In the genomic region with DNA sequence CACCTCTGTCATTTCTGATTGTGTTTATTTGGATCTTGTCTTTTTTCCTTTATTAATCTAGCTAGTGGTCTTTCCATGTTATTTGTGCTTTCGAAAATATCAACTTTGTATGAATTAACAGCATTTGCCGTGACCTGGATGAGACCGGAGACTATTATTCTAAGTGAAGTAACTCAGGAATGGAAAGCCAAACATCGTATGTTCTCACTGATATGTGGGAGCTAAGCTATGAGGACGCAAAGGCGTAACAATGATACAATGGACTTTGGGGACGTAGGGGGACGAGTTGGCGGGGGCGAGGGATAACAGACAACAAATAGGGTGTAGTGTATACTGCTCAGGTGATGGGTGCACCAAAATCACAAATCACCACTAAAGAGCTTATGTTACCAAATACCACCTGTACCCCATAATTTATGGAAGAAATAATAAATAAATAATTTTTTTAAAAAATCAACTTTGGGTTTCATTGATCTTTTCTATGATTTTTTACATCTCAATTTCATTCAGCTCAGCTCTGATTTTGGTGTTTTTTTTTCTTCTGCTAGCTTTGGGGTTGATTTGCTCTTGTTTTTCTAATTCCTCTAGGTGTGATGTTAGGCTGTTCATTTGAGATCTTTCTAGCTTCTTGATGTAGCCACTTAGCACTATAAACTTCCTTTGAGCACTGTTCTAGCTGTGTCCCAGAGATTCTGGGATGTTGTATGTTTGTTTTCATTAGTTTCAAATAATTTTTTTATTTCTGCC, we compare ENCODE assay signal across 1 cellular context.
TF ChIP-seq lines count a peak whose summit lies in the region.

No MANE protein-coding gene starts in this region.

TF ChIP-seq in HEK293, 187 proteins besides CTCF, POLR2A, EP300 and RAD21 (continued from another document):
- 0 out of 2 replicates have a peak, but pooled peaks have one; percentile 27 for TF ChIP-seq ZNF501 (tag by site-specific recombination; IDR thresholded peaks at IDR 0.05)
